In the genomic region with DNA sequence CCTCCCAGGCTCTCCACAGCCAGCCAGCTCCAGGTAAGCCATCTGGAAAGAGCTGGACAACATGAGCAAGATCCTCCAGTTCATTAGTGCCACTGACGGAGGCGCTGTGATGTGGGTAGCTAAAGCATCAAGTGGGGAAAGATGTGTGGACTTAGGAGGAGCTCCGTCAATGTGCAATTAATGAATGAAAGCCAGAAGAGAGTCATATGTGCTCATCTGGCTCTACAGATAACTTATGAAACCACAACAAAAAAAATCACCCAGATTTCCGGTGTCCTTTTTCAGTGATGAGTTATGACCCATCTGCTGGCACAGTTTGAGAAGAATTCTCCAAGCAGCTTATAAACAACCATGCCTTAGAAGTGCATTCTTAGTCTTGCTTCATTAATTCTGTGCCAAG, we compare ENCODE assay signal across 1 cellular context.
TF ChIP-seq lines count a peak whose summit lies in the region.

No MANE protein-coding gene starts in this region.

TF ChIP-seq in A549, 52 proteins besides CTCF, POLR2A, EP300 and RAD21 (continued from another document):
- TF ChIP-seq, protein P1, sequence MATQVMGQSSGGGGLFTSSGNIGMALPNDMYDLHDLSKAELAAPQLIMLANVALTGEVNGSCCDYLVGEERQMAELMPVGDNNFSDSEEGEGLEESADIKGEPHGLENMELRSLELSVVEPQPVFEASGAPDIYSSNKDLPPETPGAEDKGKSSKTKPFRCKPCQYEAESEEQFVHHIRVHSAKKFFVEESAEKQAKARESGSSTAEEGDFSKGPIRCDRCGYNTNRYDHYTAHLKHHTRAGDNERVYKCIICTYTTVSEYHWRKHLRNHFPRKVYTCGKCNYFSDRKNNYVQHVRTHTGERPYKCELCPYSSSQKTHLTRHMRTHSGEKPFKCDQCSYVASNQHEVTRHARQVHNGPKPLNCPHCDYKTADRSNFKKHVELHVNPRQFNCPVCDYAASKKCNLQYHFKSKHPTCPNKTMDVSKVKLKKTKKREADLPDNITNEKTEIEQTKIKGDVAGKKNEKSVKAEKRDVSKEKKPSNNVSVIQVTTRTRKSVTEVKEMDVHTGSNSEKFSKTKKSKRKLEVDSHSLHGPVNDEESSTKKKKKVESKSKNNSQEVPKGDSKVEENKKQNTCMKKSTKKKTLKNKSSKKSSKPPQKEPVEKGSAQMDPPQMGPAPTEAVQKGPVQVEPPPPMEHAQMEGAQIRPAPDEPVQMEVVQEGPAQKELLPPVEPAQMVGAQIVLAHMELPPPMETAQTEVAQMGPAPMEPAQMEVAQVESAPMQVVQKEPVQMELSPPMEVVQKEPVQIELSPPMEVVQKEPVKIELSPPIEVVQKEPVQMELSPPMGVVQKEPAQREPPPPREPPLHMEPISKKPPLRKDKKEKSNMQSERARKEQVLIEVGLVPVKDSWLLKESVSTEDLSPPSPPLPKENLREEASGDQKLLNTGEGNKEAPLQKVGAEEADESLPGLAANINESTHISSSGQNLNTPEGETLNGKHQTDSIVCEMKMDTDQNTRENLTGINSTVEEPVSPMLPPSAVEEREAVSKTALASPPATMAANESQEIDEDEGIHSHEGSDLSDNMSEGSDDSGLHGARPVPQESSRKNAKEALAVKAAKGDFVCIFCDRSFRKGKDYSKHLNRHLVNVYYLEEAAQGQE (IDR thresholded peaks at IDR 0.05): no peak
TF ChIP-seq in A549: peak in this region for 0.
